ENCODE assay signal across 6 cellular contexts in the genomic region with DNA sequence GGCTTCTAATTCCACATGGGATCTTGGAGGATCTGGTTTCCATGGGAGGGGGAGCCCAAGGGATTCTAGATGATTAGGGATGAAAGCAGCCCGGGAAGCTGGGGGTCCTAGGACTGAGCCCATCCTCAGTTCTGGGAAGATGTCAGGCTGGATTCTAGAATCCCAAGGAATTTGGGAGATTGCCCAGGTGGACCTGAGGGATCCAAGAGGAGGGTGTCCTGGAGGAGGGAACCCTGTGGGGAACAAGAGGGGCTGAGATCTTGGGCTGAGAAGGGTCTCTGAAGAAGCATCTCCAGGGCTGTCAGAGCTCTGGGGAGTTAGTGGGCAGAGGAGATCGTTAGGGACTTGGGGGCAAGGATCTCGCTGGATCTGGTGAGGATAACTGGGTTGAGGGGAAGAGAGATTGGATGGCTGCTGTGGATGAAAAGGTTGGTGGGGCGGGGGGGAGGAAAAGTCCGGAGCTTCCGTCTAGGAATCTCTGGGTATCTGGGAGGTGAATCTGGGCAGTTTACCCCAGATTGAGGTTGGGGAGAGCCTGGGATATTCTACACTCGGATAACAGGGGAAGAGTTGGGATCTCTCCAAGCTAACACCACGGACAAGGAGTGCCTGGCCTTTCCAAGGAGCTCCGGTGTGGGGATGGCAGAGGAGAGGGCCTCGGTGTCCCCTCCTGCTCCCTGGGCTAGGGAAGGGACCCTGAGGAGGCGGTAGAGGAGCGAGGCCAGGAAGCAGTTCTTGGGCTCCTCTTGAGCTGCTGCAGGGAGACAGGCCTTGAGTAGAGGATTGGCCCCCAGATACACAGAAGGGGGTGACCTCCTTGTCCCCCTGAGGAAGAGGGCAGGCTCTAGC. TPM values are rescaled to one million over a fixed set of nuclear protein-coding genes. Genes with fewer than 3 reads are reported as not detected.
DNase-seq lines count a peak whose midpoint lies in the region; ATAC-seq and TF ChIP-seq lines count a peak whose summit lies in the region.

No MANE protein-coding gene starts in this region.

- H3K4me3 Mint-ChIP-seq in activated naive CD8-positive, alpha-beta T cell treated with anti-CD3 and anti-CD28 coated beads, Interleukin-2, amount 10 ng/mL, durations not matched to agents 7 days and 5 days, result peak overlapping the region; percentile 79
- H3K4me3 Mint-ChIP-seq in nephron, result peak overlapping the region; percentile 84 to 92 (median 90)

- no peaks in the 10 kb centered on the region for H3K27me3 Mint-ChIP-seq in activated naive CD8-positive, alpha-beta T cell treated with anti-CD3 and anti-CD28 coated beads, Interleukin-2, amount 10 ng/mL, durations not matched to agents 7 days and 5 days
- H3K27me3 Mint-ChIP-seq in nephron (ENCODE audit: low read depth), result peaks cover 4% of the 10 kb centered on the region

- DNase-seq in GM19238 (ENCODE audit: insufficient read length, low spot score), result peak; percentile 17
- DNase-seq in activated naive CD8-positive, alpha-beta T cell treated with anti-CD3 and anti-CD28 coated beads, Interleukin-2, amount 10 ng/mL, durations not matched to agents 7 days and 5 days, result no peak
- DNase-seq in iPS-NIHi7 (ENCODE audit: extremely low spot score), result no peak
- no peak for DNase-seq in HuH-7 (ENCODE audit: low spot score)

- H3K4me1 Mint-ChIP-seq in activated naive CD8-positive, alpha-beta T cell treated with anti-CD3 and anti-CD28 coated beads, Interleukin-2, amount 10 ng/mL, durations not matched to agents 7 days and 5 days, result peaks cover 26% of the 10 kb centered on the region
- peaks cover 20% of the 10 kb centered on the region for H3K4me1 Mint-ChIP-seq in nephron

- TF ChIP-seq CTCF in nephron (IDR thresholded peaks at IDR 0.05; ENCODE audit: unreplicated experiment in 3 of 3), result no peak

- ATAC-seq in activated naive CD8-positive, alpha-beta T cell treated with anti-CD3 and anti-CD28 coated beads, Interleukin-2, amount 10 ng/mL, durations not matched to agents 7 days and 5 days (ENCODE audit: low read depth), result no peak
- no peak for ATAC-seq in HG03520 (IDR thresholded peaks at IDR 0.05; ENCODE audit: unreplicated experiment)

- H3K9me3 Mint-ChIP-seq in activated naive CD8-positive, alpha-beta T cell treated with anti-CD3 and anti-CD28 coated beads, Interleukin-2, amount 10 ng/mL, durations not matched to agents 7 days and 5 days, result no peaks in the 10 kb centered on the region
- no peaks in the 10 kb centered on the region for H3K9me3 Mint-ChIP-seq in nephron

- no peaks in the 10 kb centered on the region for H3K36me3 Mint-ChIP-seq in activated naive CD8-positive, alpha-beta T cell treated with anti-CD3 and anti-CD28 coated beads, Interleukin-2, amount 10 ng/mL, durations not matched to agents 7 days and 5 days
- H3K36me3 Mint-ChIP-seq in nephron (ENCODE audit: low read depth), result peaks cover 4% of the 10 kb centered on the region

- no peak overlapping the region for H3K27ac Mint-ChIP-seq in activated naive CD8-positive, alpha-beta T cell treated with anti-CD3 and anti-CD28 coated beads, Interleukin-2, amount 10 ng/mL, durations not matched to agents 7 days and 5 days
- H3K27ac Mint-ChIP-seq in nephron, result peak overlapping the region; percentile 72 to 95 (median 79)

- POLR2A ChIA-PET in activated naive CD8-positive, alpha-beta T cell treated with anti-CD3 and anti-CD28 coated beads, Interleukin-2, amount 10 ng/mL, durations not matched to agents 7 days and 5 days (lab: Charles Lee), result interaction anchor here (0.5 kb wide), 1 partner anchor 230 kb away, joined by 3 read pairs; no protein-coding TSS in a partner anchor

RNA-seq across cellular contexts. Expression of a gene that starts 1.6 kb away (rescaled TPM):
- total RNA-seq in activated naive CD8-positive, alpha-beta T cell treated with anti-CD3 and anti-CD28 coated beads, Interleukin-2, amount 10 ng/mL, durations not matched to agents 7 days and 5 days, result 10 to 100 TPM; 20.1 to 24.4 TPM

RNA-seq across cellular contexts. Expression of a gene that starts 23.8 kb away (rescaled TPM):
- 10 to 100 TPM; 24.6 to 25.8 TPM for total RNA-seq in activated naive CD8-positive, alpha-beta T cell treated with anti-CD3 and anti-CD28 coated beads, Interleukin-2, amount 10 ng/mL, durations not matched to agents 7 days and 5 days

RNA-seq across cellular contexts. Expression of a gene that starts 28.6 kb away (rescaled TPM):
- under 1 TPM; 0.19 to 0.37 TPM for total RNA-seq in activated naive CD8-positive, alpha-beta T cell treated with anti-CD3 and anti-CD28 coated beads, Interleukin-2, amount 10 ng/mL, durations not matched to agents 7 days and 5 days

RNA-seq across cellular contexts. Expression of a gene that starts 31.1 kb away (rescaled TPM):
- 10 to 100 TPM; 31.1 to 31.8 TPM for total RNA-seq in activated naive CD8-positive, alpha-beta T cell treated with anti-CD3 and anti-CD28 coated beads, Interleukin-2, amount 10 ng/mL, durations not matched to agents 7 days and 5 days

RNA-seq across cellular contexts. Expression of a gene that starts 32.5 kb away (rescaled TPM):
- total RNA-seq in activated naive CD8-positive, alpha-beta T cell treated with anti-CD3 and anti-CD28 coated beads, Interleukin-2, amount 10 ng/mL, durations not matched to agents 7 days and 5 days, result 10 to 100 TPM; 27.6 to 33.4 TPM
